Comparison of ENCODE assay signal across 17 cellular contexts in genomic region chr21:26368591-26368990, GRCh38.
"Had no signal": no experiment of that assay in that cellular context is flagged by ENCODE, and none has a peak within 500 bp of the region (broad histone marks: within the 10 kb centered on the region; RNA-seq: fewer than 3 reads in every experiment).

No MANE protein-coding gene starts in this region.

- ATAC-seq: esophagus mucosa; heart right ventricle; left lobe of liver; psoas muscle; sciatic nerve; stimulated activated naive B cell treated with anti-CD40 and anti-IgM and Interleukin-4, amounts not matched to agents 10 μg/mL and 1 μg/mL and 100 μg/mL, for 72 hours; stimulated activated naive CD8-positive, alpha-beta T cell treated with anti-CD3 and anti-CD28 coated beads, Interleukin-15, amount 100 ng/mL, for 72 hours had no signal

- DNase-seq: cerebellar nuclear complex; colonic mucosa; dermis blood vessel endothelial cell; effector CD4-positive, alpha-beta T cell; heart right ventricle; islet precursor cell; naive B cell; psoas muscle; stimulated activated CD4-positive, alpha-beta T cell treated with anti-CD3 and anti-CD28 coated beads, Interleukin-2, amount 100 ng/mL, for 24 hours; stimulated activated CD4-positive, alpha-beta T cell treated with anti-CD3 and anti-CD28 coated beads, Interleukin-4, amount 100 ng/mL, for 4 hours; stimulated activated naive B cell treated with anti-CD40 and anti-IgM and Interleukin-4, amounts not matched to agents 10 μg/mL and 1 μg/mL and 100 μg/mL, for 72 hours; stimulated activated naive CD8-positive, alpha-beta T cell treated with anti-CD3 and anti-CD28 coated beads, Interleukin-15, amount 100 ng/mL, for 72 hours; trophoblast cell had no signal

- H3K27ac ChIP-seq: colonic mucosa, heart right ventricle, parathyroid adenoma, psoas muscle had no signal
